Comparison of ENCODE assay signal across 14 cellular contexts in genomic region chr4:87117051-87117729, GRCh38.
DNase-seq lines count a peak whose midpoint lies in the region; ATAC-seq and FAIRE-seq lines count a peak whose summit lies in the region.
"Had no signal": no experiment of that assay in that cellular context is flagged by ENCODE, and none has a peak within 500 bp of the region (broad histone marks: within the 10 kb centered on the region; RNA-seq: fewer than 3 reads in every experiment).

No MANE protein-coding gene starts in this region.

- H3K36me3 ChIP-seq in mesenchymal stem cell (ENCODE audit: control insufficient read depth in 1 of 2, insufficient read depth in 2 of 2, low read depth in 1 of 2, low read length in 2 of 2), result peaks cover 16 to 54% of the 10 kb centered on the region in 2 experiments

- H3K79me1 ChIP-seq in mesenchymal stem cell (replicated peaks; ENCODE audit: low read length, poor library complexity, severe bottlenecking), result peaks cover 16% of the 10 kb centered on the region

- no peak overlapping the region for H4K91ac ChIP-seq in mesenchymal stem cell (ENCODE audit: low read length)

- H3K4ac ChIP-seq in mesenchymal stem cell (ENCODE audit: low read depth in 1 of 2, low read length in 2 of 2), result no peak overlapping the region

- peak overlapping the region; percentile 95 for H2BK5ac ChIP-seq in mesenchymal stem cell (ENCODE audit: low read depth, low read length, poor library complexity, severe bottlenecking)

- peaks cover 31% of the 10 kb centered on the region for H3K4me1 ChIP-seq in mesenchymal stem cell (ENCODE audit: control insufficient read depth, insufficient read depth, low read depth, low read length)

- H3K27me3 Mint-ChIP-seq in activated naive CD4-positive, alpha-beta T cell treated with anti-CD3 and anti-CD28 coated beads, Interleukin-2, amount 10 ng/mL, durations not matched to agents 7 days and 5 days, result no peaks in the 10 kb centered on the region
- no peaks in the 10 kb centered on the region for H3K27me3 Mint-ChIP-seq in activated naive CD4-positive, alpha-beta T cell treated with anti-CD3 and anti-CD28 coated beads for 36 hours (ENCODE audit: low read depth)
- H3K27me3 Mint-ChIP-seq: activated CD4-positive, alpha-beta memory T cell treated with anti-CD3 and anti-CD28 coated beads for 36 hours; CD4-positive, alpha-beta T cell; central memory CD8-positive, alpha-beta T cell had no signal

- H3K14ac ChIP-seq in mesenchymal stem cell (ENCODE audit: low read length in 2 of 2), result no peak overlapping the region

- H2AFZ ChIP-seq in mesenchymal stem cell (ENCODE audit: low read depth, low read length), result no peak overlapping the region

- no peak overlapping the region for H3K4me3 ChIP-seq in mesenchymal stem cell (ENCODE audit: insufficient read depth in 1 of 2, low read depth in 1 of 2, low read length in 2 of 2)

- no peak overlapping the region for H2BK15ac ChIP-seq in mesenchymal stem cell (ENCODE audit: low read depth, poor library complexity, severe bottlenecking)

- H3K27me3 ChIP-seq in mesenchymal stem cell (ENCODE audit: control insufficient read depth in 1 of 2, insufficient read depth in 1 of 2, low read length in 2 of 2), result no peaks in the 10 kb centered on the region

- no peak overlapping the region for H2BK12ac ChIP-seq in mesenchymal stem cell (ENCODE audit: low read length in 2 of 2)

- H3K9me3 ChIP-seq in mesenchymal stem cell (ENCODE audit: control insufficient read depth, low read length), result no peaks in the 10 kb centered on the region

- ATAC-seq in HG03354 (IDR thresholded peaks at IDR 0.05; ENCODE audit: poor library complexity, severe bottlenecking, unreplicated experiment), result no peak

- CTCF ChIA-PET in activated naive CD4-positive, alpha-beta T cell treated with anti-CD3 and anti-CD28 coated beads, Interleukin-2, amount 10 ng/mL, durations not matched to agents 7 days and 5 days (lab: Charles Lee), result interaction anchor here (0.5 to 4.6 kb wide), 2 partner anchors 195 to 212 kb away, joined by 4 to 24 read pairs; no protein-coding TSS in a partner anchor
- CTCF ChIA-PET in activated naive CD4-positive, alpha-beta T cell treated with anti-CD3 and anti-CD28 coated beads for 36 hours (lab: Charles Lee), result interaction anchor here (0.8 to 4.7 kb wide), 3 partner anchors 8 to 195 kb away, joined by 3 to 24 read pairs (median 3); no protein-coding TSS in a partner anchor

- H3K23ac ChIP-seq in mesenchymal stem cell (ENCODE audit: low read length in 2 of 2), result no peak overlapping the region

- no peaks in the 10 kb centered on the region for H3K9me3 Mint-ChIP-seq in activated naive CD4-positive, alpha-beta T cell treated with anti-CD3 and anti-CD28 coated beads, Interleukin-2, amount 10 ng/mL, durations not matched to agents 7 days and 5 days
- no peaks in the 10 kb centered on the region for H3K9me3 Mint-ChIP-seq in activated naive CD4-positive, alpha-beta T cell treated with anti-CD3 and anti-CD28 coated beads for 36 hours
- H3K9me3 Mint-ChIP-seq: activated CD4-positive, alpha-beta memory T cell treated with anti-CD3 and anti-CD28 coated beads for 36 hours; CD4-positive, alpha-beta T cell; central memory CD8-positive, alpha-beta T cell had no signal

- H3K4me1 Mint-ChIP-seq in activated naive CD4-positive, alpha-beta T cell treated with anti-CD3 and anti-CD28 coated beads, Interleukin-2, amount 10 ng/mL, durations not matched to agents 7 days and 5 days, result peaks cover 11% of the 10 kb centered on the region
- H3K4me1 Mint-ChIP-seq in activated naive CD4-positive, alpha-beta T cell treated with anti-CD3 and anti-CD28 coated beads for 36 hours (ENCODE audit: low read depth), result peaks cover 18% of the 10 kb centered on the region

- intact Hi-C loops in activated naive CD4-positive, alpha-beta T cell treated with anti-CD3 and anti-CD28 coated beads for 36 hours (cut with micrococcal nuclease), result no loop called here

- H3K27ac Mint-ChIP-seq in activated naive CD4-positive, alpha-beta T cell treated with anti-CD3 and anti-CD28 coated beads, Interleukin-2, amount 10 ng/mL, durations not matched to agents 7 days and 5 days, result no peak overlapping the region
- no peak overlapping the region for H3K27ac Mint-ChIP-seq in activated naive CD4-positive, alpha-beta T cell treated with anti-CD3 and anti-CD28 coated beads for 36 hours
- H3K27ac Mint-ChIP-seq: activated CD4-positive, alpha-beta memory T cell treated with anti-CD3 and anti-CD28 coated beads for 36 hours; CD4-positive, alpha-beta T cell had no signal

- H3K27ac ChIP-seq in mesenchymal stem cell (ENCODE audit: low read length, poor library complexity, severe bottlenecking) (peak overlapping the region; percentile 97), temporal lobe (ENCODE audit: low read depth, low read length) (peak overlapping the region; percentile 28)

- DNase-seq in RCC 7860 (ENCODE audit: low spot score) (peak; percentile 97), fibroblast of gingiva (ENCODE audit: low read depth) (peak; percentile 20), mesenchymal stem cell (no peak), superior temporal gyrus (ENCODE audit: extremely low spot score) (no peak)
- DNase-seq in activated naive CD4-positive, alpha-beta T cell treated with anti-CD3 and anti-CD28 coated beads, Interleukin-2, amount 10 ng/mL, durations not matched to agents 7 days and 5 days, result no peak
- DNase-seq in activated naive CD4-positive, alpha-beta T cell treated with anti-CD3 and anti-CD28 coated beads for 36 hours, result no peak
- DNase-seq: activated CD4-positive, alpha-beta memory T cell treated with anti-CD3 and anti-CD28 coated beads for 36 hours; activated gamma-delta T cell treated with Interleukin-2 at 50 U/mL for 16 hours; CD4-positive, alpha-beta T cell; GF-D8 had no signal

- H2BK120ac ChIP-seq in mesenchymal stem cell (ENCODE audit: low read depth, low read length), result no peak overlapping the region

- H4K8ac ChIP-seq in mesenchymal stem cell (ENCODE audit: low read length), result no peak overlapping the region

- no peak overlapping the region for H3K18ac ChIP-seq in mesenchymal stem cell (ENCODE audit: low read depth in 1 of 2, low read length in 2 of 2)

- peak overlapping the region; percentile 96 for H2AK5ac ChIP-seq in mesenchymal stem cell (ENCODE audit: low read length, severe bottlenecking)

- no peak overlapping the region for H3K4me3 Mint-ChIP-seq in activated naive CD4-positive, alpha-beta T cell treated with anti-CD3 and anti-CD28 coated beads, Interleukin-2, amount 10 ng/mL, durations not matched to agents 7 days and 5 days
- H3K4me3 Mint-ChIP-seq in activated naive CD4-positive, alpha-beta T cell treated with anti-CD3 and anti-CD28 coated beads for 36 hours, result no peak overlapping the region
- H3K4me3 Mint-ChIP-seq: activated CD4-positive, alpha-beta memory T cell treated with anti-CD3 and anti-CD28 coated beads for 36 hours; CD4-positive, alpha-beta T cell; central memory CD8-positive, alpha-beta T cell had no signal

- FAIRE-seq in RCC 7860 (lab: Jason Lieb, UNC), result peak; percentile 97
- FAIRE-seq: keratinocyte had no signal

- H3K9ac ChIP-seq in mesenchymal stem cell (ENCODE audit: low read length), result no peak overlapping the region

- H3K36me3 Mint-ChIP-seq in activated naive CD4-positive, alpha-beta T cell treated with anti-CD3 and anti-CD28 coated beads, Interleukin-2, amount 10 ng/mL, durations not matched to agents 7 days and 5 days, result peaks cover 58% of the 10 kb centered on the region
- peaks cover 31% of the 10 kb centered on the region for H3K36me3 Mint-ChIP-seq in activated naive CD4-positive, alpha-beta T cell treated with anti-CD3 and anti-CD28 coated beads for 36 hours (ENCODE audit: low read depth)

- peak overlapping the region; percentile 47 for H3K4me2 ChIP-seq in mesenchymal stem cell (ENCODE audit: low read length, poor library complexity, severe bottlenecking)

- 91% methylated on average over 8 of the region's 8 CpGs for WGBS in mesenchymal stem cell

Comparison
In these comparisons a context has a peak if more than half of its experiments do, and no peak if none do; other contexts are left out.
1. DNase-seq: peak in RCC 7860 (single experiment) and fibroblast of gingiva (single experiment); none in mesenchymal stem cell (single experiment), activated naive CD4-positive, alpha-beta T cell treated with anti-CD3 and anti-CD28 coated beads, Interleukin-2, amount 10 ng/mL, durations not matched to agents 7 days and 5 days (single experiment), superior temporal gyrus (single experiment) and activated naive CD4-positive, alpha-beta T cell treated with anti-CD3 and anti-CD28 coated beads for 36 hours (single experiment).